ENCODE assay signal across 8 cellular contexts in genomic region chr21:39313457-39314154, GRCh38. TPM values are rescaled to one million over a fixed set of nuclear protein-coding genes. Genes with fewer than 3 reads are reported as not detected.
DNase-seq lines count a peak whose midpoint lies in the region; TF ChIP-seq lines count a peak whose summit lies in the region.

Gene BRWD1, minus strand, starts transcription at chr21:39313632. Its CDS starts 141 bp downstream, at chr21:39313491.

- peaks cover 11% of the 10 kb centered on the region for H3K36me3 ChIP-seq in HAP-1 (replicated peaks)

- H3K27ac Mint-ChIP-seq in type B pancreatic cell: peak within 1 kb of the TSS; percentile 96

- H3K9me3 ChIP-seq in HAP-1: no peaks in the 10 kb centered on the region

- DNase-seq in GM03348 (ENCODE audit: low spot score) (peak; percentile 89), HAP-1 (ENCODE audit: low spot score in 2 of 2) (peak; percentile 70 to 88), MV-4-11 (lab: John Stamatoyannopoulos, UW) (peak; percentile 74), SW 1271 (lab: John Stamatoyannopoulos, UW) (peak; percentile 69 to 86), cardiac septum (ENCODE audit: low spot score) (peak; percentile 89), pons (ENCODE audit: low spot score) (peak; percentile 58), type B pancreatic cell (ENCODE audit: extremely low spot score, unreplicated experiment) (peak; percentile 85)
- DNase-seq in activated naive CD8-positive, alpha-beta T cell treated with anti-CD3 and anti-CD28 coated beads, Interleukin-2, amount 50 U/mL, for 16 hours (ENCODE audit: low read depth, low spot score): peak; percentile 46

- H3K4me3 ChIP-seq in HAP-1: peak within 1 kb of the TSS; percentile 65

- in situ Hi-C loops in HAP-1 (cut with MboI; ENCODE audit: low sequenced_read_pairs): no loop called here

- no peaks in the 10 kb centered on the region for H3K27me3 ChIP-seq in HAP-1 (ENCODE audit: low read depth)

- peaks cover 17% of the 10 kb centered on the region for H3K36me3 Mint-ChIP-seq in type B pancreatic cell

- intact Hi-C loops in cardiac septum (cut with DNase I): loop anchor here (1.0 to 2.0 kb wide), 4 partner anchors 35 to 131 kb away; partner anchors contain the start of genes HMGN1 and LCA5L

- no peaks in the 10 kb centered on the region for H3K9me3 Mint-ChIP-seq in type B pancreatic cell

- peaks cover 5% of the 10 kb centered on the region for H3K4me1 ChIP-seq in HAP-1

- H3K4me1 Mint-ChIP-seq in type B pancreatic cell (ENCODE audit: unreplicated experiment): peaks cover 32% of the 10 kb centered on the region

- peak; percentile 45 for TF ChIP-seq CTCF in type B pancreatic cell (conservative IDR thresholded peaks at IDR 0.05)

- H3K4me3 Mint-ChIP-seq in type B pancreatic cell: peak within 1 kb of the TSS; percentile 94

- H3K27me3 Mint-ChIP-seq in type B pancreatic cell: peaks cover 8% of the 10 kb centered on the region

RNA-seq across cellular contexts. Expression of gene BRWD1, which starts in this region (rescaled TPM):
- total RNA-seq in cardiac septum (38.9 TPM), type B pancreatic cell (ENCODE audit: low replicate concordance) (44.7 and 48.0 TPM in 2 replicates)

Comparison
In these comparisons a context has a peak if more than half of its experiments do, and no peak if none do; other contexts are left out.
1. Peak in every context shown above with its lines: DNase-seq and H3K4me3 ChIP-seq.